ENCODE assay signal across 14 cellular contexts in genomic region chr12:31714406-31715271, GRCh38. TPM values are rescaled to one million over a fixed set of nuclear protein-coding genes. Genes with fewer than 3 reads are reported as not detected.
DNase-seq lines count a peak whose midpoint lies in the region; ATAC-seq, FAIRE-seq and TF ChIP-seq lines count a peak whose summit lies in the region.
"Had no signal": no experiment of that assay in that cellular context is flagged by ENCODE, and none has a peak within 500 bp of the region (broad histone marks: within the 10 kb centered on the region; RNA-seq: fewer than 3 reads in every experiment).

No MANE protein-coding gene starts in this region.

- peak overlapping the region; percentile 60 for H3K4me3 Mint-ChIP-seq in Caco-2 (ENCODE audit: unreplicated experiment)
- H3K4me3 Mint-ChIP-seq: activated T-cell treated with anti-CD3 and anti-CD28 coated beads, Interleukin-2, amount 50 U/mL, for 24 hours; central memory CD8-positive, alpha-beta T cell had no signal

- H3K36me3 Mint-ChIP-seq in Caco-2 (ENCODE audit: insufficient read depth, unreplicated experiment) = peaks cover 13% of the 10 kb centered on the region

- POLR2A ChIA-PET in Caco-2 (lab: Charles Lee) = interaction anchor here (0.5 to 1.1 kb wide), 5 partner anchors 15 to 244 kb away, joined by 3 to 5 read pairs (median 3); partner anchors contain the start of genes AMN1, ETFBKMT and RESF1

- ATAC-seq in GM19452 (IDR thresholded peaks at IDR 0.05; ENCODE audit: unreplicated experiment) = peak; percentile 24
- ATAC-seq: HCT116 had no signal

- no peaks in the 10 kb centered on the region for H3K27me3 ChIP-seq in Caco-2 (replicated peaks; ENCODE audit: control insufficient read depth, insufficient read depth, low read length)

- H3K36me3 ChIP-seq in Caco-2 (ENCODE audit: control insufficient read depth, insufficient read depth, low read length) (peaks cover 2% of the 10 kb centered on the region; the same call in 1 of the 2 replicates), mesodermal cell (ENCODE audit: control insufficient read depth, insufficient read depth, low read length) (peaks cover 8% of the 10 kb centered on the region), kidney (ENCODE audit: control insufficient read depth in 1 of 2, insufficient read depth in 2 of 2, low read length in 2 of 2) (no peaks in the 10 kb centered on the region)

- H3K27me3 Mint-ChIP-seq in Caco-2 (ENCODE audit: insufficient read depth, unreplicated experiment) = no peaks in the 10 kb centered on the region
- H3K27me3 Mint-ChIP-seq: activated T-cell treated with anti-CD3 and anti-CD28 coated beads, Interleukin-2, amount 50 U/mL, for 24 hours; central memory CD8-positive, alpha-beta T cell had no signal

- CTCF ChIA-PET in Caco-2 (lab: Charles Lee) = interaction anchor here (1.0 to 1.3 kb wide), 2 partner anchors 14 to 61 kb away, joined by 3 to 6 read pairs; partner anchors contain the start of gene AMN1

- intact Hi-C loops in Caco-2 (cut with micrococcal nuclease; ENCODE audit: unreplicated experiment) (loop anchor here (1.0 to 2.0 kb wide), 3 partner anchors 14 to 58 kb away; no protein-coding TSS in a partner anchor), kidney (cut with DNase I) (no loop called here)

- TSS peak; percentile 40 for BruUV-seq in Caco-2 (replicated peaks; lab: Mats Ljungman, UMichigan)

- FAIRE-seq in kidney (lab: Jason Lieb, UNC) = no peak

- H3K9me3 Mint-ChIP-seq in Caco-2 (ENCODE audit: unreplicated experiment) = peaks cover 57% of the 10 kb centered on the region

- no peak for TF ChIP-seq CTCF in Caco-2 (IDR thresholded peaks at IDR 0.05; ENCODE audit: insufficient read depth in 1 of 2, low read depth in 1 of 2, low read length in 1 of 2, severe bottlenecking in 1 of 2, unreplicated experiment in 1 of 2)
- no peak for TF ChIP-seq CTCF in kidney (IDR thresholded peaks at IDR 0.05; ENCODE audit: borderline replicate concordance, extremely low read depth, insufficient read depth)

- peak overlapping the region; percentile 95 for H3K27ac ChIP-seq in mesodermal cell (ENCODE audit: low read depth, low read length, severe bottlenecking)
- H3K27ac ChIP-seq in kidney (ENCODE audit: low read depth in 2 of 2, low read length in 2 of 2) = no peak overlapping the region
- H3K27ac ChIP-seq: KMS-11 had no signal

- peaks cover 29% of the 10 kb centered on the region for H3K4me1 Mint-ChIP-seq in Caco-2 (ENCODE audit: low read depth, unreplicated experiment)

- 100% methylated on average over 1 of the region's 3 CpGs for WGBS in mesodermal cell (ENCODE audit: insufficient coverage in 2 of 2), 2 experiments

- no peak overlapping the region for H3K4me3 ChIP-seq in Caco-2 (ENCODE audit: low read depth, low read length)
- no peak overlapping the region for H3K4me3 ChIP-seq in mesodermal cell (ENCODE audit: extremely low read depth, insufficient read depth, low read length, poor library complexity, severe bottlenecking)
- no peak overlapping the region for H3K4me3 ChIP-seq in kidney (ENCODE audit: low read length in 2 of 2)
- H3K4me3 ChIP-seq: mucosa of descending colon had no signal

- peak overlapping the region; percentile 88 for H3K27ac Mint-ChIP-seq in Caco-2 (ENCODE audit: unreplicated experiment)
- H3K27ac Mint-ChIP-seq: activated T-cell treated with anti-CD3 and anti-CD28 coated beads, Interleukin-2, amount 50 U/mL, for 24 hours had no signal

- no peak for DNase-seq in Caco-2
- peak; percentile 62 for DNase-seq in KG1 (lab: John Stamatoyannopoulos, UW)
- no peak for DNase-seq in NCI-H2227 treated with DMSO at 0.1 percent for 48 hours (lab: John Stamatoyannopoulos, UW)
- DNase-seq in activated T-cell treated with anti-CD3 and anti-CD28 coated beads, Interleukin-2, amount 50 U/mL, for 48 hours = no peak
- no peak for DNase-seq in kidney
- DNase-seq in NOMO-1 treated with DMSO at 0.1 percent for 48 hours (lab: John Stamatoyannopoulos, UW; ENCODE audit: unreplicated experiment) = no peak
- DNase-seq: activated T-cell treated with anti-CD3 and anti-CD28 coated beads, Interleukin-2, amount 50 U/mL, for 24 hours; mucosa of descending colon; NCI-H524 treated with DMSO at 0.1 percent for 48 hours had no signal

- H3K9ac ChIP-seq in kidney (ENCODE audit: low read length in 2 of 2) = no peak overlapping the region
- H3K9ac ChIP-seq: KMS-11 had no signal

- H3K9me3 ChIP-seq in Caco-2 = peaks cover 21% of the 10 kb centered on the region
- peaks cover 4% of the 10 kb centered on the region for H3K9me3 ChIP-seq in mesodermal cell (ENCODE audit: control insufficient read depth, low read length)
- no peaks in the 10 kb centered on the region for H3K9me3 ChIP-seq in kidney (ENCODE audit: control insufficient read depth in 1 of 2, low read length in 2 of 2)
- H3K9me3 ChIP-seq: mucosa of descending colon had no signal

- H3K4me1 ChIP-seq in Caco-2 (peaks cover 21% of the 10 kb centered on the region), mesodermal cell (ENCODE audit: control insufficient read depth, insufficient read depth, low read length, poor library complexity, severe bottlenecking) (peaks cover 5% of the 10 kb centered on the region), kidney (ENCODE audit: control insufficient read depth in 1 of 2, insufficient read depth in 1 of 2, low read depth in 1 of 2, low read length in 2 of 2) (no peaks in the 10 kb centered on the region)

RNA-seq across cellular contexts. Expression of gene AMN1, which starts 14.2 kb away (rescaled TPM):
- 6.2 and 8.8 TPM in 2 replicates for total RNA-seq in Caco-2 (2022)
- 21.8 TPM for polyA plus RNA-seq in mesodermal cell (2013, experiment 1 of 2)
- 20.6 TPM for polyA plus RNA-seq in mesodermal cell (2013, experiment 2 of 2)
- 12.5 TPM for total RNA-seq in kidney
- 13.9 TPM for polyA plus RNA-seq in kidney (ENCODE audit: insufficient read depth, low read depth, low replicate concordance)

RNA-seq across cellular contexts. Expression of gene ETFBKMT, which starts 55.2 kb away (rescaled TPM):
- total RNA-seq in Caco-2 (2022) = 1.6 and 2.1 TPM in 2 replicates
- polyA plus RNA-seq in mesodermal cell (2013, experiment 1 of 2) = 0.92 TPM
- 1.3 TPM for polyA plus RNA-seq in mesodermal cell (2013, experiment 2 of 2)
- 8.2 TPM for total RNA-seq in kidney
- 6.0 TPM for polyA plus RNA-seq in kidney (ENCODE audit: insufficient read depth, low read depth, low replicate concordance)
